1 cellular context compared by ENCODE assay signal in genomic region chr20:31966991-31967655, GRCh38.
TF ChIP-seq lines count a peak whose summit lies in the region.

No MANE protein-coding gene starts in this region.

TF ChIP-seq in SK-N-SH, 30 proteins besides CTCF, POLR2A, EP300 and RAD21 (continued from another document):
- TF ChIP-seq TAF1 (IDR thresholded peaks at IDR 0.05; ENCODE audit: borderline replicate concordance, low read depth, low read length) (no peak), IRF3 (IDR thresholded peaks at IDR 0.05; ENCODE audit: low read depth, low read length) (no peak), GATA2 (CRISPR knock-in tag; IDR thresholded peaks at IDR 0.05) (no peak), MAX (IDR thresholded peaks at IDR 0.05; ENCODE audit: low read depth) (no peak), TEAD4 (IDR thresholded peaks at IDR 0.05; ENCODE audit: borderline replicate concordance, insufficient read depth) (no peak), REST (IDR thresholded peaks at IDR 0.05; ENCODE audit: low read depth, low read length) (no peak)
